ENCODE assay signal across 2 cellular contexts in genomic region chr16:31983666-31984065, GRCh38.
DNase-seq lines count a peak whose midpoint lies in the region; ATAC-seq and TF ChIP-seq lines count a peak whose summit lies in the region.
"Not testable (repeated sequence)": the region's sequence is repeated elsewhere in the genome, so short reads cannot be mapped to it uniquely, and the experiment has no call there.

No MANE protein-coding gene starts in this region.

- TF ChIP-seq CTCF in upper lobe of right lung (IDR thresholded peaks at IDR 0.05): not testable (repeated sequence)

- H3K27me3 ChIP-seq in upper lobe of right lung: not testable (repeated sequence)

- H3K36me3 ChIP-seq in upper lobe of right lung: not testable (repeated sequence)

- ATAC-seq in upper lobe of right lung: not testable (repeated sequence)

- H3K4me3 ChIP-seq in upper lobe of right lung: not testable (repeated sequence)

- not testable (repeated sequence) for H3K9me3 ChIP-seq in upper lobe of right lung

- peak; percentile 53 for DNase-seq in mesenteric fat pad (ENCODE audit: low spot score)
- DNase-seq in upper lobe of right lung: peak; percentile 40

- not testable (repeated sequence) for H3K4me1 ChIP-seq in upper lobe of right lung

- not testable (repeated sequence) for H3K27ac ChIP-seq in upper lobe of right lung

- intact Hi-C loops in upper lobe of right lung (cut with DNase I): not testable (repeated sequence)
